26 cellular contexts compared by ENCODE assay signal in the genomic region with DNA sequence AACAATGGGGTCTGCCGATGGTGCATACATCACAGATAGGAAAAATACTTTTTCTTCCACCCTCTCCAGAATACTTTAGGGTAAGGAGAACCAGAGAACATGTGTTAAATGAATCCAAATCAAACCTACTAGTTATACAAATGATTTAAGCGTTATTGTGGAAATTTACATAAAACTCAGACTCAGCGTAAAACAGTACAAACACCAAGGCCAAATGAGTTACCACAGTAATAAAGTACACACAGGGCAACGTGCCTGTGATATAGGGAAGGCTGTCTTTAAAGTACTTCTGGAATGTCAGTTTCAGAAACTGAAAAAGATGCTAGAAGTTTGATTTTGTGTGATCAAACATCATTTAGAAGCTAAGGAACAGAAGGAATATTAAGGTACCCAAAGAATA.
"Had no signal": no experiment of that assay in that cellular context is flagged by ENCODE, and none has a peak within 500 bp of the region (broad histone marks: within the 10 kb centered on the region; RNA-seq: fewer than 3 reads in every experiment).

No MANE protein-coding gene starts in this region.

- H3K27me3 ChIP-seq: neural progenitor cell, ovary, spleen, stomach, thyroid gland, tibial nerve, upper lobe of left lung, vagina had no signal

- H3K4me1 ChIP-seq: parathyroid adenoma had no signal

- H2AFZ ChIP-seq: neural progenitor cell, parathyroid adenoma had no signal

- DNase-seq: natural killer cell; occipital lobe; ovary; posterior cingulate gyrus; psoas muscle; right cardiac atrium; spleen; stimulated activated CD4-positive, alpha-beta T cell treated with anti-CD3 and anti-CD28 coated beads, Interleukin-12 subunit alpha, Interleukin-12 subunit beta, amount 100 ng/mL, for 4 hours; stimulated activated CD4-positive, alpha-beta T cell treated with anti-CD3 and anti-CD28 coated beads, Interleukin-1b, Interleukin-23, amount 100 ng/mL, for 48 hours; stimulated activated CD4-positive, alpha-beta T cell treated with anti-CD3 and anti-CD28 coated beads, Interleukin-4, amount 100 ng/mL, for 1 hour; stimulated activated CD4-positive, alpha-beta T cell treated with anti-CD3 and anti-CD28 coated beads, Interleukin-4, amount 100 ng/mL, for 4 hours; stimulated activated CD8-positive, alpha-beta memory T cell treated with anti-CD3 and anti-CD28 coated beads, Interleukin-4, amount 100 ng/mL, for 48 hours; stimulated activated naive B cell treated with anti-CD40 and anti-IgM and Interleukin-4, amounts not matched to agents 10 μg/mL and 1 μg/mL and 100 μg/mL, for 72 hours; stimulated activated naive CD4-positive, alpha-beta T cell treated with Interleukin-2 at 50 U/mL for 16 hours; stomach; thyroid gland; trophoblast cell; upper lobe of left lung had no signal

- ATAC-seq: natural killer cell; psoas muscle; right cardiac atrium; sciatic nerve; stimulated activated naive B cell treated with anti-CD40 and anti-IgM and Interleukin-4, amounts not matched to agents 10 μg/mL and 1 μg/mL and 100 μg/mL, for 72 hours had no signal

- H3K36me3 ChIP-seq: neural progenitor cell, ovary, spleen, stomach, thoracic aorta, thyroid gland, tibial nerve, upper lobe of left lung, vagina had no signal

- H3K4me3 ChIP-seq: neural progenitor cell, ovary, psoas muscle, skin epidermis, smooth muscle cell, spleen, stomach, thoracic aorta, thyroid gland, tibial nerve, upper lobe of left lung, vagina had no signal

- H3K9ac ChIP-seq: neural progenitor cell, parathyroid adenoma had no signal

- H3K27ac ChIP-seq: neural progenitor cell, ovary, parathyroid adenoma, psoas muscle, skin epidermis, spleen, stomach, thoracic aorta, thyroid gland, tibial nerve, upper lobe of left lung, vagina had no signal

- H3K4me2 ChIP-seq: neural progenitor cell, smooth muscle cell had no signal

- H3K9me3 ChIP-seq: ovary, psoas muscle, spleen, stomach, thoracic aorta, thyroid gland, tibial nerve, upper lobe of left lung, vagina had no signal
